Comparison of ENCODE assay signal across 1 cellular context in the genomic region with DNA sequence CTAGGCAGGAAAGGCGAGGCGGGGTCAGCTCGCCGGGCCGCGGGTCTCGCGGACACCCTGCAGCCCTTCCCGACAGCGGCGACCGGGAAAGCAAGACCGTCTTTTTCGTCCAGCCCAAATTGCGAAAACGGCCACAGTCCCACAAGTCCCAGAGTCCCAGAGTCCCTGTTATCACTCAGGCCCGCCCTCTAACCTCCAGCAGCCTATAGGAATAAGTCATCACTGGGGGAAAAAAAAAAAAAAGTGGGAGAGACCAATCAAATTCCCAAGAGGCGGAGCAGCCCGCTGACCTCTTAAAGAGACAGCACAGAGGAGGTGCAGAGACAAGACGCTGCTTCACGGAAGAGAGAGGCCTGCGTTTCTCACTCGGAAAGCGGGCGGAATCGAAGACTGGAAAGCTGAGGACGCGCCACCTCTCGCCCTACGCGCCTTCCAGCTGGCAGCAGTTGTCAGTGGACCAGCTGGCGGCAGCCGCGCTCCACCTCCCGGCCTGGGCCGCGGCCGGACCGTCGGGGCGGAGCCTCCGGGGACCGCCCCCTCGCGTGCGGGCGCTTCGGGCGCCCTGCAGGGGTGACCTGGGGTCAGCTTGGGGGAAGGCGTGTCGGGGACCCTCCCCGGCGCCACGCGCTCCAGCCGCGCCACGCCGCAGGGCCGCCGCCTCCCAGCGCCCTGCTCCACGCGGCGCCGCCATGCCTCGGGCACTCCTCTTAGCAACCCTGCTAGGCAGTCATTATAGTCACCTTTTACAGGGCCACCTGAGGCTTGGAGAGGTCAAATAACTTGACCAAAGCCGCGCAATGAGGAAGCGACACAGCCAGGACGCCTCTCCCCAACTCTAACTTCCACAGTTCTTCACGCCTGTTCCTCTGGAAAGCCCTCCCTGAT.
TF ChIP-seq lines count a peak whose summit lies in the region.

Gene TPRA1 (minus strand): TSS at position 141 of the 885 bp plus-strand sequence. CDS start 10,587 bp downstream, outside the sequence.

TF ChIP-seq in HEK293, 187 proteins besides CTCF, POLR2A, EP300 and RAD21 (continued from another document and continues in another):
- TF ChIP-seq, protein P1, sequence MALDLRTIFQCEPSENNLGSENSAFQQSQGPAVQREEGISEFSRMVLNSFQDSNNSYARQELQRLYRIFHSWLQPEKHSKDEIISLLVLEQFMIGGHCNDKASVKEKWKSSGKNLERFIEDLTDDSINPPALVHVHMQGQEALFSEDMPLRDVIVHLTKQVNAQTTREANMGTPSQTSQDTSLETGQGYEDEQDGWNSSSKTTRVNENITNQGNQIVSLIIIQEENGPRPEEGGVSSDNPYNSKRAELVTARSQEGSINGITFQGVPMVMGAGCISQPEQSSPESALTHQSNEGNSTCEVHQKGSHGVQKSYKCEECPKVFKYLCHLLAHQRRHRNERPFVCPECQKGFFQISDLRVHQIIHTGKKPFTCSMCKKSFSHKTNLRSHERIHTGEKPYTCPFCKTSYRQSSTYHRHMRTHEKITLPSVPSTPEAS (tag by site-specific recombination; IDR thresholded peaks at IDR 0.05) = no peak
- no peak for TF ChIP-seq ZNF280D (tag by site-specific recombination; IDR thresholded peaks at IDR 0.05)
- TF ChIP-seq OSR2 (tag by site-specific recombination; IDR thresholded peaks at IDR 0.05) = no peak
- no peak for TF ChIP-seq HIC1 (tag by site-specific recombination; IDR thresholded peaks at IDR 0.05)
- no peak for TF ChIP-seq ZNF23 (tag by site-specific recombination; IDR thresholded peaks at IDR 0.05; ENCODE audit: borderline replicate concordance)
- TF ChIP-seq ZNF341 (tag by site-specific recombination; IDR thresholded peaks at IDR 0.05; ENCODE audit: low read depth) = no peak
- TF ChIP-seq PRDM10 (tag by site-specific recombination; IDR thresholded peaks at IDR 0.05) = peak; percentile 94
- no peak for TF ChIP-seq ZNF626 (tag by site-specific recombination; IDR thresholded peaks at IDR 0.05)
- TF ChIP-seq ZFP37 (tag by site-specific recombination; IDR thresholded peaks at IDR 0.05) = 0 out of 2 replicates have a peak, but pooled peaks have one; percentile 66
- TF ChIP-seq ZEB2 (tag by site-specific recombination; IDR thresholded peaks at IDR 0.05) = peak; percentile 52; the same call in 1 of the 2 replicates
- no peak for TF ChIP-seq AEBP2 (tag by site-specific recombination; IDR thresholded peaks at IDR 0.05; ENCODE audit: borderline replicate concordance)
- TF ChIP-seq, protein P2, sequence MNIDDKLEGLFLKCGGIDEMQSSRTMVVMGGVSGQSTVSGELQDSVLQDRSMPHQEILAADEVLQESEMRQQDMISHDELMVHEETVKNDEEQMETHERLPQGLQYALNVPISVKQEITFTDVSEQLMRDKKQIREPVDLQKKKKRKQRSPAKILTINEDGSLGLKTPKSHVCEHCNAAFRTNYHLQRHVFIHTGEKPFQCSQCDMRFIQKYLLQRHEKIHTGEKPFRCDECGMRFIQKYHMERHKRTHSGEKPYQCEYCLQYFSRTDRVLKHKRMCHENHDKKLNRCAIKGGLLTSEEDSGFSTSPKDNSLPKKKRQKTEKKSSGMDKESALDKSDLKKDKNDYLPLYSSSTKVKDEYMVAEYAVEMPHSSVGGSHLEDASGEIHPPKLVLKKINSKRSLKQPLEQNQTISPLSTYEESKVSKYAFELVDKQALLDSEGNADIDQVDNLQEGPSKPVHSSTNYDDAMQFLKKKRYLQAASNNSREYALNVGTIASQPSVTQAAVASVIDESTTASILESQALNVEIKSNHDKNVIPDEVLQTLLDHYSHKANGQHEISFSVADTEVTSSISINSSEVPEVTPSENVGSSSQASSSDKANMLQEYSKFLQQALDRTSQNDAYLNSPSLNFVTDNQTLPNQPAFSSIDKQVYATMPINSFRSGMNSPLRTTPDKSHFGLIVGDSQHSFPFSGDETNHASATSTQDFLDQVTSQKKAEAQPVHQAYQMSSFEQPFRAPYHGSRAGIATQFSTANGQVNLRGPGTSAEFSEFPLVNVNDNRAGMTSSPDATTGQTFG (tag by site-specific recombination; IDR thresholded peaks at IDR 0.05; ENCODE audit: borderline replicate concordance) = no peak
- no peak for TF ChIP-seq GFI1B (tag by site-specific recombination; IDR thresholded peaks at IDR 0.05)
- no peak for TF ChIP-seq ZSCAN23 (tag by site-specific recombination; IDR thresholded peaks at IDR 0.05)
- no peak for TF ChIP-seq ZNF133 (tag by site-specific recombination; IDR thresholded peaks at IDR 0.05)
- TF ChIP-seq YY1 (tag by site-specific recombination; IDR thresholded peaks at IDR 0.05) = peak; percentile 59; the same call in 1 of the 2 replicates
- no peak for TF ChIP-seq ZNF449 (tag by site-specific recombination; IDR thresholded peaks at IDR 0.05)
- TF ChIP-seq ZNF785 (tag by site-specific recombination; IDR thresholded peaks at IDR 0.05) = no peak
- no peak for TF ChIP-seq ZNF777 (tag by site-specific recombination; IDR thresholded peaks at IDR 0.05; ENCODE audit: borderline replicate concordance)
- TF ChIP-seq TRIM28 (IDR thresholded peaks at IDR 0.05; ENCODE audit: borderline replicate concordance, low read length) = peak; percentile 84; the same call in 1 of the 2 replicates
- TF ChIP-seq ZNF292 (tag by site-specific recombination; IDR thresholded peaks at IDR 0.05; ENCODE audit: borderline replicate concordance, low read depth) = no peak
- TF ChIP-seq ZBTB17 (tag by site-specific recombination; IDR thresholded peaks at IDR 0.05) = peak; percentile 80
- TF ChIP-seq ZNF394 (tag by site-specific recombination; IDR thresholded peaks at IDR 0.05; ENCODE audit: borderline replicate concordance) = no peak; the same call in 1 of the 2 replicates
- no peak for TF ChIP-seq ZNF10 (tag by site-specific recombination; IDR thresholded peaks at IDR 0.05)
- peak; percentile 22 for TF ChIP-seq SETDB1 (IDR thresholded peaks at IDR 0.05; ENCODE audit: insufficient read length, low read length)
- TF ChIP-seq ZNF174 (tag by site-specific recombination; IDR thresholded peaks at IDR 0.05) = no peak
- TF ChIP-seq ZNF169 (tag by site-specific recombination; IDR thresholded peaks at IDR 0.05) = no peak
- TF ChIP-seq ZNF221 (tag by site-specific recombination; IDR thresholded peaks at IDR 0.05; ENCODE audit: borderline replicate concordance) = no peak
- no peak for TF ChIP-seq ZNF473 (tag by site-specific recombination; IDR thresholded peaks at IDR 0.05)
- no peak for TF ChIP-seq MEIS1 (CRISPR knock-in tag; IDR thresholded peaks at IDR 0.05; ENCODE audit: borderline replicate concordance)
- TF ChIP-seq ZNF132 (tag by site-specific recombination; IDR thresholded peaks at IDR 0.05; ENCODE audit: borderline replicate concordance) = no peak
- peak; percentile 28; the same call in 1 of the 2 replicates for TF ChIP-seq SP7 (tag by site-specific recombination; IDR thresholded peaks at IDR 0.05)
- no peak for TF ChIP-seq ZNF239 (tag by site-specific recombination; IDR thresholded peaks at IDR 0.05)
- no peak for TF ChIP-seq KLF9 (tag by site-specific recombination; IDR thresholded peaks at IDR 0.05; ENCODE audit: low read depth)
- no peak for TF ChIP-seq ZNF623 (tag by site-specific recombination; IDR thresholded peaks at IDR 0.05)
- TF ChIP-seq, protein P3, sequence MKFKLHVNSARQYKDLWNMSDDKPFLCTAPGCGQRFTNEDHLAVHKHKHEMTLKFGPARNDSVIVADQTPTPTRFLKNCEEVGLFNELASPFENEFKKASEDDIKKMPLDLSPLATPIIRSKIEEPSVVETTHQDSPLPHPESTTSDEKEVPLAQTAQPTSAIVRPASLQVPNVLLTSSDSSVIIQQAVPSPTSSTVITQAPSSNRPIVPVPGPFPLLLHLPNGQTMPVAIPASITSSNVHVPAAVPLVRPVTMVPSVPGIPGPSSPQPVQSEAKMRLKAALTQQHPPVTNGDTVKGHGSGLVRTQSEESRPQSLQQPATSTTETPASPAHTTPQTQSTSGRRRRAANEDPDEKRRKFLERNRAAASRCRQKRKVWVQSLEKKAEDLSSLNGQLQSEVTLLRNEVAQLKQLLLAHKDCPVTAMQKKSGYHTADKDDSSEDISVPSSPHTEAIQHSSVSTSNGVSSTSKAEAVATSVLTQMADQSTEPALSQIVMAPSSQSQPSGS (tag by site-specific recombination; IDR thresholded peaks at IDR 0.05; ENCODE audit: low read depth) = no peak
- no peak for TF ChIP-seq MYNN (tag by site-specific recombination; IDR thresholded peaks at IDR 0.05; ENCODE audit: borderline replicate concordance)
- no peak for TF ChIP-seq ZBTB1 (tag by site-specific recombination; IDR thresholded peaks at IDR 0.05)
